Comparison of ENCODE assay signal across 23 cellular contexts in genomic region chr5:148974638-148975330, GRCh38.
A peak's percentile ranks its signal among the peaks of the same experiment; 100 is the strongest.
DNase-seq lines count a peak whose midpoint lies in the region; ATAC-seq lines count a peak whose summit lies in the region.
"Had no signal": no experiment of that assay in that cellular context is flagged by ENCODE, and none has a peak within 500 bp of the region (broad histone marks: within the 10 kb centered on the region; RNA-seq: fewer than 3 reads in every experiment).

No MANE protein-coding gene starts in this region.

- no peaks in the 10 kb centered on the region for H3K79me1 ChIP-seq in mesendoderm (ENCODE audit: low read length)

- H3K27me3 Mint-ChIP-seq in activated CD4-positive, alpha-beta T cell treated with anti-CD3 and anti-CD28 coated beads for 36 hours = peaks cover 3% of the 10 kb centered on the region

- no peaks in the 10 kb centered on the region for H3K79me2 ChIP-seq in ACC112 (ENCODE audit: control insufficient read depth, insufficient read depth, low read length, unreplicated experiment)
- H3K79me2 ChIP-seq in mesendoderm (ENCODE audit: control insufficient read depth, insufficient read depth, low read length) = no peaks in the 10 kb centered on the region

- POLR2A ChIA-PET in activated CD4-positive, alpha-beta T cell treated with anti-CD3 and anti-CD28 coated beads for 36 hours (lab: Charles Lee) = no interaction called here

- H2BK5ac ChIP-seq in mesendoderm (ENCODE audit: low read length) = peak overlapping the region; percentile 47

- no peak overlapping the region for H2BK15ac ChIP-seq in mesendoderm (replicated peaks; ENCODE audit: low read depth)

- no CpG with 5 or more reads among the region's 6 CpGs for WGBS in mesendoderm (ENCODE audit: extremely low coverage, insufficient coverage, low lambda C conversion rate)

- peak overlapping the region; percentile 6 for H3K56ac ChIP-seq in mesendoderm (ENCODE audit: low read length)

- ATAC-seq in Right ventricle myocardium superior (ENCODE audit: poor library complexity) (no peak), HG03460 (IDR thresholded peaks at IDR 0.05; ENCODE audit: unreplicated experiment) (no peak)
- ATAC-seq in activated CD4-positive, alpha-beta T cell treated with anti-CD3 and anti-CD28 coated beads for 36 hours = no peak
- ATAC-seq: natural killer cell, right lobe of liver, Right ventricle myocardium inferior, T-cell had no signal

- no peaks in the 10 kb centered on the region for H3K36me3 Mint-ChIP-seq in activated CD4-positive, alpha-beta T cell treated with anti-CD3 and anti-CD28 coated beads for 36 hours (ENCODE audit: low read depth)
- H3K36me3 Mint-ChIP-seq: natural killer cell, T-cell had no signal

- no peak overlapping the region for H2AFZ ChIP-seq in ACC112 (ENCODE audit: low read length, unreplicated experiment)

- peak overlapping the region; percentile 20 for H2AK5ac ChIP-seq in mesendoderm (ENCODE audit: low read length)

- no peak overlapping the region for H3K4ac ChIP-seq in mesendoderm (ENCODE audit: low read depth, low read length)

- H3K4me2 ChIP-seq in mesendoderm (ENCODE audit: low read length) = no peak overlapping the region

- H2BK120ac ChIP-seq in mesendoderm (ENCODE audit: low read depth, low read length) = no peak overlapping the region

- CTCF ChIA-PET in activated CD4-positive, alpha-beta T cell treated with anti-CD3 and anti-CD28 coated beads for 36 hours (lab: Charles Lee) = interaction anchor here (1.3 kb wide), 1 partner anchor 16 kb away, joined by 3 read pairs; no protein-coding TSS in a partner anchor

- intact Hi-C loops in Right ventricle myocardium superior (cut with DNase I) = no loop called here
- intact Hi-C loops in activated CD4-positive, alpha-beta T cell treated with anti-CD3 and anti-CD28 coated beads for 36 hours (cut with DNase I, micrococcal nuclease) = no loop called here

- H3K27ac ChIP-seq in ACC112 (ENCODE audit: low read depth, low read length) (peak overlapping the region; percentile 97; the same call in 1 of the 2 replicates), mesendoderm (ENCODE audit: low read depth, low read length) (no peak overlapping the region)
- H3K27ac ChIP-seq: ovary, right lobe of liver had no signal

- H3K4me1 Mint-ChIP-seq in activated CD4-positive, alpha-beta T cell treated with anti-CD3 and anti-CD28 coated beads for 36 hours = no peaks in the 10 kb centered on the region
- H3K4me1 Mint-ChIP-seq: natural killer cell, T-cell had no signal

- H3K4me1 ChIP-seq in ACC112 (ENCODE audit: control insufficient read depth, insufficient read depth, low read length, unreplicated experiment) (peaks cover 65% of the 10 kb centered on the region), mesendoderm (ENCODE audit: control insufficient read depth, low read depth, low read length) (peaks cover 13% of the 10 kb centered on the region)

- H3K18ac ChIP-seq in mesendoderm (ENCODE audit: low read length) = no peak overlapping the region

- no peak overlapping the region for H3K9ac ChIP-seq in mesendoderm (ENCODE audit: low read length)

- no peak overlapping the region for H4K5ac ChIP-seq in mesendoderm (ENCODE audit: low read length)

- H3K4me3 ChIP-seq in ACC112 (ENCODE audit: low read depth, low read length) (no peak overlapping the region), mesendoderm (ENCODE audit: low read length) (no peak overlapping the region)
- H3K4me3 ChIP-seq: ovary, right lobe of liver had no signal

- H3K36me3 ChIP-seq in ACC112 (ENCODE audit: insufficient read depth, low read length) (no peaks in the 10 kb centered on the region), mesendoderm (ENCODE audit: control insufficient read depth, insufficient read depth, low read length) (no peaks in the 10 kb centered on the region)
- H3K36me3 ChIP-seq: ovary, right lobe of liver had no signal

- H3K27me3 ChIP-seq in ACC112 (ENCODE audit: insufficient read depth, low read length) = no peaks in the 10 kb centered on the region
- H3K27me3 ChIP-seq in mesendoderm (ENCODE audit: insufficient read depth, low read length, poor library complexity) = no peaks in the 10 kb centered on the region
- H3K27me3 ChIP-seq: ovary, right lobe of liver had no signal

- no peaks in the 10 kb centered on the region for H3K9me3 Mint-ChIP-seq in activated CD4-positive, alpha-beta T cell treated with anti-CD3 and anti-CD28 coated beads for 36 hours (ENCODE audit: low read depth)
- H3K9me3 Mint-ChIP-seq: activated T-cell treated with anti-CD3 and anti-CD28 coated beads, Interleukin-2, amount 50 U/mL, for 24 hours; natural killer cell; T-cell had no signal

- no peak overlapping the region for H3K4me3 Mint-ChIP-seq in activated CD4-positive, alpha-beta T cell treated with anti-CD3 and anti-CD28 coated beads for 36 hours
- H3K4me3 Mint-ChIP-seq: activated T-cell treated with anti-CD3 and anti-CD28 coated beads, Interleukin-2, amount 50 U/mL, for 24 hours; natural killer cell; T-cell had no signal

- DNase-seq in M059J (ENCODE audit: low read depth) (peak; percentile 89), dermis microvascular lymphatic vessel endothelial cell (ENCODE audit: low read depth in 2 of 2) (peak; percentile 62 to 79), mesendoderm (peak; percentile 83), KG1 (lab: John Stamatoyannopoulos, UW) (no peak), Right ventricle myocardium superior (no peak)
- no peak for DNase-seq in activated CD4-positive, alpha-beta T cell treated with anti-CD3 and anti-CD28 coated beads for 36 hours
- DNase-seq: activated CD4-positive, CD25-positive, alpha-beta regulatory T cell treated with anti-CD3 and anti-CD28 coated beads, Interleukin-2, amount 50 U/mL, for 72 hours; activated CD8-positive, alpha-beta memory T cell treated with anti-CD3 and anti-CD28 coated beads for 24 hours; activated naive CD4-positive, alpha-beta T cell; activated T-cell treated with anti-CD3 and anti-CD28 coated beads, Interleukin-2, amount 50 U/mL, for 24 hours; caudate nucleus; DMS 273 treated with DMSO at 0.1 percent for 48 hours; foreskin melanocyte; hippocampal formation; natural killer cell; NCI-H2171; NCI-H526; ovary; right lobe of liver; T-cell had no signal

- no peak overlapping the region for H3K23ac ChIP-seq in mesendoderm (ENCODE audit: low read length)

- no peak overlapping the region for H3K27ac Mint-ChIP-seq in activated CD4-positive, alpha-beta T cell treated with anti-CD3 and anti-CD28 coated beads for 36 hours
- H3K27ac Mint-ChIP-seq: activated T-cell treated with anti-CD3 and anti-CD28 coated beads, Interleukin-2, amount 50 U/mL, for 24 hours; natural killer cell; T-cell had no signal

- H4K8ac ChIP-seq in mesendoderm (ENCODE audit: low read depth, low read length) = no peak overlapping the region

Comparison
In these comparisons a context has a peak if more than half of its experiments do, and no peak if none do; other contexts are left out.
1. DNase-seq: peak in M059J (single experiment), dermis microvascular lymphatic vessel endothelial cell (2 of 2) and mesendoderm (single experiment); none in KG1 (single experiment), Right ventricle myocardium superior (single experiment) and activated CD4-positive, alpha-beta T cell treated with anti-CD3 and anti-CD28 coated beads for 36 hours (single experiment).